9 cellular contexts compared by ENCODE assay signal in the genomic region with DNA sequence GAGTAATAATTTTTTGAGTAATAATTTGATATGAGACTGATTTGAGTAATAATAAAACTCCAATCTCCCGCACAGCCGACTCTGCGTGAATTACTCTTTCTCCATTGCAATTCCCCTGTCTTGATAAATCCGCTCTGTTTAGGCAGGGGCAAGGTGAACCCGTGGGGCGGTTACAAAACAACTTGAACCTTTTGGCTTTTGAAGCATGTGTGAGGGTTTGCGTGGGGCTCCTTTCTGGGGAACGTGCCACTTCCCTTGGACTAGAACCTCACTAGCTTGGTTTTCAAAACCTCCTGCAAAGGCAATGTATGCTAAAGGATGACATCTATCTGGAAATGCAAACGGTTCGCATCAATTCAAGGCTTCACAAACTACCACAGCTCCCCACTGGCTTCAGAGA. TPM values are rescaled to one million over a fixed set of nuclear protein-coding genes. Genes with fewer than 3 reads are reported as not detected.
DNase-seq lines count a peak whose midpoint lies in the region; ATAC-seq and TF ChIP-seq lines count a peak whose summit lies in the region.
"Had no signal": no experiment of that assay in that cellular context is flagged by ENCODE, and none has a peak within 500 bp of the region (broad histone marks: within the 10 kb centered on the region; RNA-seq: fewer than 3 reads in every experiment).

No MANE protein-coding gene starts in this region.

- no peaks in the 10 kb centered on the region for H3K27me3 ChIP-seq in left ventricle myocardium inferior (ENCODE audit: low read depth)
- no peaks in the 10 kb centered on the region for H3K27me3 ChIP-seq in breast epithelium
- H3K27me3 ChIP-seq in mucosa of stomach (ENCODE audit: control insufficient read depth, insufficient read depth, low read length) = no peaks in the 10 kb centered on the region
- no peaks in the 10 kb centered on the region for H3K27me3 ChIP-seq in vagina

- H3K4me1 ChIP-seq in left ventricle myocardium inferior = peaks cover 32% of the 10 kb centered on the region
- H3K4me1 ChIP-seq in breast epithelium = peaks cover 0 to 3% of the 10 kb centered on the region in 2 donors
- H3K4me1 ChIP-seq in mucosa of stomach (ENCODE audit: control insufficient read depth, insufficient read depth, low read length) = peaks cover 33% of the 10 kb centered on the region
- H3K4me1 ChIP-seq in vagina = peaks cover 32% of the 10 kb centered on the region

- peak overlapping the region; percentile 96 for H3K9ac ChIP-seq in mucosa of stomach (ENCODE audit: low read length)

- peak overlapping the region; percentile 99 for H3K27ac ChIP-seq in left ventricle myocardium inferior (replicated peaks)
- peak overlapping the region; percentile 98 for H3K27ac ChIP-seq in breast epithelium
- peak overlapping the region; percentile 99 for H3K27ac ChIP-seq in vagina

- H3K4me3 ChIP-seq in left ventricle myocardium inferior (peak overlapping the region; percentile 79), breast epithelium (peak overlapping the region in 2 of 3 donors; percentile 73 to 78), mucosa of stomach (ENCODE audit: low read length) (peak overlapping the region; percentile 85), vagina (peak overlapping the region in 1 of 2 donors; percentile 75)

- no peaks in the 10 kb centered on the region for H3K36me3 ChIP-seq in left ventricle myocardium inferior
- H3K36me3 ChIP-seq in breast epithelium = no peaks in the 10 kb centered on the region
- H3K36me3 ChIP-seq in mucosa of stomach (ENCODE audit: control insufficient read depth, insufficient read depth, low read length) = no peaks in the 10 kb centered on the region
- H3K36me3 ChIP-seq in vagina = no peaks in the 10 kb centered on the region

- H3K9me3 ChIP-seq in left ventricle myocardium inferior (replicated peaks) = no peaks in the 10 kb centered on the region
- no peaks in the 10 kb centered on the region for H3K9me3 ChIP-seq in breast epithelium
- no peaks in the 10 kb centered on the region for H3K9me3 ChIP-seq in mucosa of stomach (ENCODE audit: control insufficient read depth, low read length)
- H3K9me3 ChIP-seq in vagina = no peaks in the 10 kb centered on the region

- ATAC-seq in HG03135 (IDR thresholded peaks at IDR 0.05; ENCODE audit: unreplicated experiment) (no peak), HG03097 (IDR thresholded peaks at IDR 0.05; ENCODE audit: low FRiP score, unreplicated experiment) (no peak)

- DNase-seq in left ventricle myocardium inferior (no peak), cardiac septum (ENCODE audit: low spot score) (no peak), breast epithelium (ENCODE audit: low spot score in 2 of 2) (no peak), vagina (ENCODE audit: extremely low spot score in 2 of 2) (no peak), NCI-H2081 (lab: John Stamatoyannopoulos, UW) (no peak)

- intact Hi-C loops in left ventricle myocardium inferior (cut with micrococcal nuclease) = no loop called here
- intact Hi-C loops in cardiac septum (cut with DNase I) = loop anchor here (10.0 kb wide), 1 partner anchor 305 kb away; no protein-coding TSS in a partner anchor
- intact Hi-C loops in breast epithelium (cut with DNase I; ENCODE audit: low total_unique reads) = no loop called here
- intact Hi-C loops in vagina (cut with DNase I) = no loop called here

- no peak for TF ChIP-seq POLR2A in breast epithelium (IDR thresholded peaks at IDR 0.05)
- no peak for TF ChIP-seq POLR2A in vagina (IDR thresholded peaks at IDR 0.05)

- no peak for TF ChIP-seq CTCF in left ventricle myocardium inferior (IDR thresholded peaks at IDR 0.05; ENCODE audit: borderline replicate concordance)
- TF ChIP-seq CTCF in breast epithelium (IDR thresholded peaks at IDR 0.05) = no peak
- no peak for TF ChIP-seq CTCF in vagina (IDR thresholded peaks at IDR 0.05)

RNA-seq across cellular contexts. Expression of gene CRPPA, which starts 1.5 kb away (rescaled TPM):
- total RNA-seq in left ventricle myocardium inferior (8.3 TPM), cardiac septum (7.3 TPM), breast epithelium (1 to 10 TPM; 1.9 to 6.0 (median 2.9) TPM), vagina (1.2 TPM)

RNA-seq across cellular contexts. Expression of gene SOSTDC1, which starts 45.7 kb away (rescaled TPM):
- 0.85 TPM for total RNA-seq in left ventricle myocardium inferior
- not detected for total RNA-seq in cardiac septum
- 10 to 100 TPM in 1 of 3 donors, 1 to 10 TPM in 1, not detected in 1; 2.6 to 11.6 TPM for total RNA-seq in breast epithelium
- total RNA-seq in vagina = 5.9 TPM
- total RNA-seq: Daoy had no signal
